Comparison of ENCODE assay signal across 2 cellular contexts in genomic region chr3:44816334-44816733, GRCh38. TPM values are rescaled to one million over a fixed set of nuclear protein-coding genes. Genes with fewer than 3 reads are reported as not detected.
"Had no signal": no experiment of that assay in that cellular context is flagged by ENCODE, and none has a peak within 500 bp of the region (broad histone marks: within the 10 kb centered on the region; RNA-seq: fewer than 3 reads in every experiment).

No MANE protein-coding gene starts in this region.

RNA-seq across cellular contexts. Expression of gene TGM4, which starts 58.1 kb away (rescaled TPM):
- total RNA-seq: HT-29, HT1080 had no signal
